8 cellular contexts compared by ENCODE assay signal in genomic region chr19:39430675-39431593, GRCh38. TPM values are rescaled to one million over a fixed set of nuclear protein-coding genes. Genes with fewer than 3 reads are reported as not detected.
DNase-seq lines count a peak whose midpoint lies in the region; ATAC-seq and TF ChIP-seq lines count a peak whose summit lies in the region.

No MANE protein-coding gene starts in this region.

- H3K9me3 ChIP-seq in lower lobe of right lung, result no peaks in the 10 kb centered on the region
- H3K9me3 ChIP-seq in suprapubic skin, result no peaks in the 10 kb centered on the region

- peak; percentile 9 for TF ChIP-seq EP300 in suprapubic skin (IDR thresholded peaks at IDR 0.05)

- ATAC-seq in HG03108 (IDR thresholded peaks at IDR 0.05; ENCODE audit: unreplicated experiment) (peak; percentile 38), SK-N-SH treated with all-trans-retinoic acid at 6 μM for 48 hours (peak; percentile 58), lower lobe of right lung (peak; percentile 78 to 81)

- no peak for TF ChIP-seq CTCF in astrocyte of the cerebellum (IDR thresholded peaks at IDR 0.05; ENCODE audit: low read depth, low read length, missing control alignments)
- no peak for TF ChIP-seq CTCF in lower lobe of right lung (IDR thresholded peaks at IDR 0.05)
- no peak for TF ChIP-seq CTCF in suprapubic skin (IDR thresholded peaks at IDR 0.05)

- H3K36me3 ChIP-seq in lower lobe of right lung, result peaks cover 34% of the 10 kb centered on the region
- peaks cover 32% of the 10 kb centered on the region for H3K36me3 ChIP-seq in suprapubic skin

- intact Hi-C loops in lower lobe of right lung (cut with DNase I), result no loop called here

- H3K4me3 ChIP-seq in astrocyte of the cerebellum (ENCODE audit: low read depth, low read length), result no peak overlapping the region
- peak overlapping the region; percentile 25 for H3K4me3 ChIP-seq in lower lobe of right lung
- H3K4me3 ChIP-seq in suprapubic skin, result no peak overlapping the region

- peak; percentile 78 for DNase-seq in DMS153 treated with DMSO at 0.1 percent for 48 hours (lab: John Stamatoyannopoulos, UW; ENCODE audit: unreplicated experiment)
- DNase-seq in astrocyte of the cerebellum (ENCODE audit: low read depth), result peak; percentile 98
- DNase-seq in lower lobe of right lung, result peak; percentile 77
- no peak for DNase-seq in suprapubic skin (ENCODE audit: low spot score in 2 of 2)
- DNase-seq in NCI-H146 (lab: John Stamatoyannopoulos, UW), result no peak
- no peak for DNase-seq in OCI-M1 (lab: John Stamatoyannopoulos, UW)

- H3K4me1 ChIP-seq in lower lobe of right lung (peaks cover 54% of the 10 kb centered on the region), suprapubic skin (peaks cover 34% of the 10 kb centered on the region)

- in situ Hi-C loops in astrocyte of the cerebellum (cut with HindIII; ENCODE audit: low sequenced_read_pairs), result no loop called here

- WGBS in suprapubic skin, result 61% methylated on average over 15 of the region's 25 CpGs

- no peaks in the 10 kb centered on the region for H3K27me3 ChIP-seq in lower lobe of right lung (ENCODE audit: low read depth)
- no peaks in the 10 kb centered on the region for H3K27me3 ChIP-seq in suprapubic skin

- no peak for TF ChIP-seq POLR2A in suprapubic skin (IDR thresholded peaks at IDR 0.05)

- H3K27ac ChIP-seq in lower lobe of right lung (peak overlapping the region; percentile 93), suprapubic skin (peak overlapping the region; percentile 82)

TF ChIP-seq in SK-N-SH treated with all-trans-retinoic acid at 6 μM for 48 hours, 23 proteins besides CTCF, POLR2A, EP300 and RAD21:
- no peak for TF ChIP-seq ZFP3 (CRISPR knock-in tag; IDR thresholded peaks at IDR 0.05)
- TF ChIP-seq ZC3H10 (CRISPR knock-in tag; IDR thresholded peaks at IDR 0.05), result peak; percentile 38; the same call in 1 of the 2 replicates
- no peak for TF ChIP-seq CSDC2 (CRISPR knock-in tag; IDR thresholded peaks at IDR 0.05)
- no peak for TF ChIP-seq ZNF565 (CRISPR knock-in tag; conservative IDR thresholded peaks at IDR 0.05; ENCODE audit: low read depth)
- TF ChIP-seq GLIS3 (CRISPR knock-in tag; IDR thresholded peaks at IDR 0.05), result no peak

RNA-seq across cellular contexts. Expression of gene RPS16, which starts 4.8 kb away (rescaled TPM):
- total RNA-seq in lower lobe of right lung (1,586 TPM), suprapubic skin (1,000 to 10,000 TPM; 1,096 to 2,035 (median 1,787) TPM)

RNA-seq across cellular contexts. Expression of gene SUPT5H, which starts 14.4 kb away (rescaled TPM):
- total RNA-seq in lower lobe of right lung (108 TPM), suprapubic skin (100 to 1,000 TPM in 1 of 4 donors, 10 to 100 TPM in 3; 59.4 to 135 (median 75.4) TPM)

RNA-seq across cellular contexts. Expression of gene PLEKHG2, which starts 18.5 kb away (rescaled TPM):
- total RNA-seq in lower lobe of right lung (24.7 TPM), suprapubic skin (10 to 100 TPM in 1 of 4 donors, 1 to 10 TPM in 3; 6.4 to 29.9 (median 7.7) TPM)

RNA-seq across cellular contexts. Expression of gene ZFP36, which starts 24.3 kb away (rescaled TPM):
- total RNA-seq in lower lobe of right lung (208 TPM), suprapubic skin (100 to 1,000 TPM; 426 to 850 (median 540) TPM)

RNA-seq across cellular contexts. Expression of gene MED29, which starts 39.8 kb away (rescaled TPM):
- 33.1 TPM for total RNA-seq in lower lobe of right lung
- 10 to 100 TPM; 36.3 to 57.8 (median 48.0) TPM for total RNA-seq in suprapubic skin

Comparison
In these comparisons a context has a peak if more than half of its experiments do, and no peak if none do; other contexts are left out.
1. DNase-seq: peak in DMS153 treated with DMSO at 0.1 percent for 48 hours (single experiment), astrocyte of the cerebellum (single experiment) and lower lobe of right lung (single experiment); none in suprapubic skin (0 of 2), NCI-H146 (single experiment) and OCI-M1 (single experiment).
2. Peak in every context shown above with its lines, with median percentiles within 50 percentile points of each other: ATAC-seq.